In the genomic region with DNA sequence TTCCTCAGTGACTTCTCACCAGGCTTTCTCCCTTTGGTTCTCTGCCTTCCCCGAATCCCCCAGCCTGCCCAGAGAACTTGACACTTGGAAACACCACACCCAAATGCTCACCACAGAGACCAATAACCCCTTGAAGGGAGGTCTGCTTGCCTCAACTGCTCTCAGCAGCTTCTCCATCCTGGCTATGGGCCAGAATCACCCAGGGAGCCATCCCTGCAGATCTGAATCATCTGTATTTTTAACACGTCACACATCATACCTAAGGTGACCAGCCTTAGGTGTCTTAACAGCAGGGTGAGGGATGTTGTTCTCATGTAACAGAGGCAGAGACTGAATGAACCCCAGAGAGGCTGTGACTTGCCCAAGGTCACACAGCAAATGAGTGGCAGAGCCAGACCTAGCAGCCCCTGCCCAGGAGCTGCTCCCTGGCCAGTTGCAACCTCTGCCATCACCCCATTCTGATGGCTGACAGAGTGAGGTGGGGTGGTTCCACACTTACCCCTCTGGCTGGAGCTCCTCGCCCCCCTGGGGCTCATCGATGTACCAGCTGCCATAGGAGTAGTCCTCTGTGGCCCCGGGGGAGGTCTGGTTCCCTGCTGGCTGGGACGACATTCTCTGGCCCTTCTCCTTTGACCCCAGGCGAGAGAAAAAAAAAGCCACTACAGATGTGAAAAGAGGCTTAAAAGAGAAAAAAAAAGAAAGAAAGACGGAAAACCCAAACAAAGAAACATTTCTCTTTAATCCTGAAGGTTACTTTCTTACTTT, we compare ENCODE assay signal across 1 cellular context.
TF ChIP-seq lines count a peak whose summit lies in the region.

No MANE protein-coding gene starts in this region.

TF ChIP-seq in HCT116, 20 proteins besides CTCF, POLR2A, EP300 and RAD21:
- TF ChIP-seq YY1 (IDR thresholded peaks at IDR 0.05; ENCODE audit: extremely low read depth, insufficient replicate concordance, low read depth, low read length) (no peak), SIN3A (IDR thresholded peaks at IDR 0.05; ENCODE audit: low read depth) (no peak), ZNF274 (IDR thresholded peaks at IDR 0.05; ENCODE audit: low read depth, low read length) (no peak), POLR2AphosphoS5 (IDR thresholded peaks at IDR 0.05; ENCODE audit: low read depth, low read length) (no peak), EZH2phosphoT487 (IDR thresholded peaks at IDR 0.05; ENCODE audit: borderline replicate concordance) (no peak), JUND (IDR thresholded peaks at IDR 0.05) (no peak), CBX3 (IDR thresholded peaks at IDR 0.05; ENCODE audit: low read depth) (no peak), EGR1 (IDR thresholded peaks at IDR 0.05; ENCODE audit: low read depth) (no peak), SRF (IDR thresholded peaks at IDR 0.05; ENCODE audit: low read depth) (no peak), FOSL1 (IDR thresholded peaks at IDR 0.05; ENCODE audit: low read depth) (no peak), ELF1 (IDR thresholded peaks at IDR 0.05; ENCODE audit: borderline replicate concordance, low read depth) (no peak), EZH2 (IDR thresholded peaks at IDR 0.05) (no peak), CEBPB (IDR thresholded peaks at IDR 0.05; ENCODE audit: low read depth) (no peak), ZFX (IDR thresholded peaks at IDR 0.05) (no peak), SP1 (IDR thresholded peaks at IDR 0.05; ENCODE audit: low read depth) (no peak), TCF7L2 (IDR thresholded peaks at IDR 0.05; ENCODE audit: borderline replicate concordance, extremely low read depth, insufficient read depth, insufficient read length) (no peak)
- TF ChIP-seq, protein P1, sequence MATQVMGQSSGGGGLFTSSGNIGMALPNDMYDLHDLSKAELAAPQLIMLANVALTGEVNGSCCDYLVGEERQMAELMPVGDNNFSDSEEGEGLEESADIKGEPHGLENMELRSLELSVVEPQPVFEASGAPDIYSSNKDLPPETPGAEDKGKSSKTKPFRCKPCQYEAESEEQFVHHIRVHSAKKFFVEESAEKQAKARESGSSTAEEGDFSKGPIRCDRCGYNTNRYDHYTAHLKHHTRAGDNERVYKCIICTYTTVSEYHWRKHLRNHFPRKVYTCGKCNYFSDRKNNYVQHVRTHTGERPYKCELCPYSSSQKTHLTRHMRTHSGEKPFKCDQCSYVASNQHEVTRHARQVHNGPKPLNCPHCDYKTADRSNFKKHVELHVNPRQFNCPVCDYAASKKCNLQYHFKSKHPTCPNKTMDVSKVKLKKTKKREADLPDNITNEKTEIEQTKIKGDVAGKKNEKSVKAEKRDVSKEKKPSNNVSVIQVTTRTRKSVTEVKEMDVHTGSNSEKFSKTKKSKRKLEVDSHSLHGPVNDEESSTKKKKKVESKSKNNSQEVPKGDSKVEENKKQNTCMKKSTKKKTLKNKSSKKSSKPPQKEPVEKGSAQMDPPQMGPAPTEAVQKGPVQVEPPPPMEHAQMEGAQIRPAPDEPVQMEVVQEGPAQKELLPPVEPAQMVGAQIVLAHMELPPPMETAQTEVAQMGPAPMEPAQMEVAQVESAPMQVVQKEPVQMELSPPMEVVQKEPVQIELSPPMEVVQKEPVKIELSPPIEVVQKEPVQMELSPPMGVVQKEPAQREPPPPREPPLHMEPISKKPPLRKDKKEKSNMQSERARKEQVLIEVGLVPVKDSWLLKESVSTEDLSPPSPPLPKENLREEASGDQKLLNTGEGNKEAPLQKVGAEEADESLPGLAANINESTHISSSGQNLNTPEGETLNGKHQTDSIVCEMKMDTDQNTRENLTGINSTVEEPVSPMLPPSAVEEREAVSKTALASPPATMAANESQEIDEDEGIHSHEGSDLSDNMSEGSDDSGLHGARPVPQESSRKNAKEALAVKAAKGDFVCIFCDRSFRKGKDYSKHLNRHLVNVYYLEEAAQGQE (IDR thresholded peaks at IDR 0.05; ENCODE audit: low read depth) = no peak
- TF ChIP-seq, protein P2, sequence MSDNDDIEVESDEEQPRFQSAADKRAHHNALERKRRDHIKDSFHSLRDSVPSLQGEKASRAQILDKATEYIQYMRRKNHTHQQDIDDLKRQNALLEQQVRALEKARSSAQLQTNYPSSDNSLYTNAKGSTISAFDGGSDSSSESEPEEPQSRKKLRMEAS (IDR thresholded peaks at IDR 0.05) = no peak
- TF ChIP-seq, protein P3, sequence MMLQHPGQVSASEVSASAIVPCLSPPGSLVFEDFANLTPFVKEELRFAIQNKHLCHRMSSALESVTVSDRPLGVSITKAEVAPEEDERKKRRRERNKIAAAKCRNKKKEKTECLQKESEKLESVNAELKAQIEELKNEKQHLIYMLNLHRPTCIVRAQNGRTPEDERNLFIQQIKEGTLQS (IDR thresholded peaks at IDR 0.05) = no peak
- TF ChIP-seq, protein P4, sequence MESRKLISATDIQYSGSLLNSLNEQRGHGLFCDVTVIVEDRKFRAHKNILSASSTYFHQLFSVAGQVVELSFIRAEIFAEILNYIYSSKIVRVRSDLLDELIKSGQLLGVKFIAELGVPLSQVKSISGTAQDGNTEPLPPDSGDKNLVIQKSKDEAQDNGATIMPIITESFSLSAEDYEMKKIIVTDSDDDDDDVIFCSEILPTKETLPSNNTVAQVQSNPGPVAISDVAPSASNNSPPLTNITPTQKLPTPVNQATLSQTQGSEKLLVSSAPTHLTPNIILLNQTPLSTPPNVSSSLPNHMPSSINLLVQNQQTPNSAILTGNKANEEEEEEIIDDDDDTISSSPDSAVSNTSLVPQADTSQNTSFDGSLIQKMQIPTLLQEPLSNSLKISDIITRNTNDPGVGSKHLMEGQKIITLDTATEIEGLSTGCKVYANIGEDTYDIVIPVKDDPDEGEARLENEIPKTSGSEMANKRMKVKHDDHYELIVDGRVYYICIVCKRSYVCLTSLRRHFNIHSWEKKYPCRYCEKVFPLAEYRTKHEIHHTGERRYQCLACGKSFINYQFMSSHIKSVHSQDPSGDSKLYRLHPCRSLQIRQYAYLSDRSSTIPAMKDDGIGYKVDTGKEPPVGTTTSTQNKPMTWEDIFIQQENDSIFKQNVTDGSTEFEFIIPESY (IDR thresholded peaks at IDR 0.05; ENCODE audit: extremely low read depth, insufficient replicate concordance, low read length) = no peak
